ENCODE assay signal across 9 cellular contexts in the genomic region with DNA sequence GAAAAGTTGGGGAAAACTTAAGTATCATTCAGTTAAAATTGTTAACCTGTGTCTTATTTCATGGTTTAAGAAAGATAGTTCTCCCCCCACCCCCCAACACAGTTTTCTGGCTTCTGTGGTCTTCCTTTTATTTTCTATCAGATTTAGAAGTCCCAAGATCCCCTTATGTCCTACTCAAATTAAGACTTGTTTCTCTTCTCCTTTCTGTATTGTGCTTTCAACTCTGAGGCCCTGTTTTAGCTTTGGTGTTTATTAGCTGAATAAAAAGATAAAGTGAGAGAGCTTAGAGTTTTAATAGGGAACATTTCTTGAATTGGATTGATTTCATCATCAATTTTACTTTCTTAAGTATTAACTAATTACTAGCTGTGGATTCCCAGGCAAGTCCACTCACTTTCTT.
A peak's percentile ranks its signal among the peaks of the same experiment; 100 is the strongest.
DNase-seq lines count a peak whose midpoint lies in the region; ATAC-seq, FAIRE-seq and TF ChIP-seq lines count a peak whose summit lies in the region.
"Had no signal": no experiment of that assay in that cellular context is flagged by ENCODE, and none has a peak within 500 bp of the region (broad histone marks: within the 10 kb centered on the region; RNA-seq: fewer than 3 reads in every experiment).

No MANE protein-coding gene starts in this region.

- H3K27me3 ChIP-seq in keratinocyte (ENCODE audit: control insufficient read depth, extremely low read depth, insufficient read depth, low read length) (no peaks in the 10 kb centered on the region), MG63 (no peaks in the 10 kb centered on the region)

- H3K4me2 ChIP-seq in keratinocyte (ENCODE audit: control insufficient read depth, extremely low read depth, insufficient read depth, low read depth, low read length), result peak overlapping the region; percentile 61

- no peaks in the 10 kb centered on the region for H4K20me1 ChIP-seq in keratinocyte (ENCODE audit: control insufficient read depth, extremely low read depth, insufficient read depth, low read length)

- dilution Hi-C loops in keratinocyte (cut with MboI; ENCODE audit: extremely low pct_ligation_motif_present, low sequenced_read_pairs), result no loop called here

- FAIRE-seq in keratinocyte (lab: Jason Lieb, UNC), result no peak

- H3K4me1 ChIP-seq in keratinocyte (ENCODE audit: control insufficient read depth, extremely low read depth, insufficient read depth, low read length), result peaks cover 34% of the 10 kb centered on the region

- no peaks in the 10 kb centered on the region for H3K36me3 ChIP-seq in keratinocyte (ENCODE audit: control insufficient read depth in 2 of 2, extremely low read depth in 1 of 2, insufficient read depth in 2 of 2, low read length in 2 of 2)
- H3K36me3 ChIP-seq in MG63, result no peaks in the 10 kb centered on the region

- no peak for DNase-seq in keratinocyte (ENCODE audit: low read depth, low spot score)
- no peak for DNase-seq in RPMI8226
- DNase-seq in amniotic stem cell (lab: John Stamatoyannopoulos, UW), result no peak
- no peak for DNase-seq in MG63
- DNase-seq in NCI-H2029 (lab: John Stamatoyannopoulos, UW), result no peak
- DNase-seq: GF-D8 had no signal

- peak overlapping the region; percentile 53 for H3K9ac ChIP-seq in keratinocyte (ENCODE audit: control insufficient read depth, extremely low read depth, insufficient read depth, low read length)

- peak overlapping the region; percentile 78 for H3K27ac ChIP-seq in keratinocyte (ENCODE audit: control insufficient read depth, insufficient read depth, low read length)

- peaks cover 3% of the 10 kb centered on the region for H3K9me1 ChIP-seq in keratinocyte (ENCODE audit: control insufficient read depth, extremely low read depth, insufficient read depth, low read length)

- H3K9me3 ChIP-seq in keratinocyte (ENCODE audit: control insufficient read depth, low read depth, low read length) (no peaks in the 10 kb centered on the region), MG63 (peaks cover 4% of the 10 kb centered on the region)

- H3K4me3 ChIP-seq in keratinocyte (ENCODE audit: control insufficient read depth in 2 of 3, extremely low read depth in 1 of 3, insufficient read depth in 2 of 3, low read depth in 1 of 3, low read length in 3 of 3) (no peak overlapping the region), MG63 (no peak overlapping the region)

- peak; percentile 46 for ATAC-seq in GM18502 (IDR thresholded peaks at IDR 0.05; ENCODE audit: poor library complexity, unreplicated experiment)
- ATAC-seq in GM21515 (IDR thresholded peaks at IDR 0.05; ENCODE audit: unreplicated experiment), result peak; percentile 39
- ATAC-seq in HG03571 (IDR thresholded peaks at IDR 0.05; ENCODE audit: unreplicated experiment), result peak; percentile 36

- H3K79me2 ChIP-seq in keratinocyte (ENCODE audit: control insufficient read depth, insufficient read depth, low read length), result peaks cover 58% of the 10 kb centered on the region

- no peak for TF ChIP-seq CTCF in keratinocyte (optimal IDR thresholded peaks at IDR 0.05 in 1 of 3, IDR thresholded peaks at IDR 0.05 in 1 of 3, conservative IDR thresholded peaks at IDR 0.05 in 1 of 3; ENCODE audit: extremely low read depth in 1 of 3, insufficient read depth in 2 of 3, low read length in 3 of 3)

- no peak overlapping the region for H2AFZ ChIP-seq in keratinocyte (ENCODE audit: control insufficient read depth, low read length)
